ENCODE assay signal across 28 cellular contexts in the genomic region with DNA sequence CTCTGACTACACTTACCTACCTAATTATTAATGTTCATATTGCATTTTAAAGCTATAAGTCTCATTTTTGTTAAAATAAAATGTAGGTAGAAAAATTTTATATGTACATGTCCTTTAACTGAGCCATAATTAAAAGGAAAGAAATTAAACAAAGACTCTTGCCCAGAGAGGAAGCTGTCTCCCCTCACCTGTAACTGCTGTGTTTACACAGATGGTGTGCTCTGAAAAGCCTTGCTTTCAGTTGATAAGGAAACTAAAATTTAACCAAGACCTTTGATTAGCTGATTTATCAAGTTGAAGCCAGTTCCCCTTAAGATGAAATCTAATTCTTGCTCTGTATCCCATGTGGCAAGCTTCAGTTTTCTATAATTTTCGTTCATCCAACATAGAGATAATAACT.
DNase-seq lines count a peak whose midpoint lies in the region; ATAC-seq, FAIRE-seq and TF ChIP-seq lines count a peak whose summit lies in the region.
"Had no signal": no experiment of that assay in that cellular context is flagged by ENCODE, and none has a peak within 500 bp of the region (broad histone marks: within the 10 kb centered on the region; RNA-seq: fewer than 3 reads in every experiment).

No MANE protein-coding gene starts in this region.

- DNase-seq in NCI-H510A treated with DMSO at 0.1 percent for 48 hours (lab: John Stamatoyannopoulos, UW) = peak; percentile 67
- no peak for DNase-seq in NCI-H510A (lab: John Stamatoyannopoulos, UW)
- DNase-seq in NCI-H2029 treated with DMSO at 0.1 percent for 48 hours (lab: John Stamatoyannopoulos, UW) = peak; percentile 54
- DNase-seq in NCI-H774 (lab: John Stamatoyannopoulos, UW) = peak; percentile 23
- DNase-seq in pancreas = no peak
- DNase-seq in foreskin fibroblast = no peak
- DNase-seq: activated CD4-positive, alpha-beta T cell treated with anti-CD3 and anti-CD28 coated beads for 4 hours; activated naive CD4-positive, alpha-beta T cell; activated T-cell treated with anti-CD3 and anti-CD28 coated beads, Interleukin-2, amount 50 U/mL, for 4 hours; body of pancreas; CD4-positive, alpha-beta memory T cell; DMS79; effector CD8-positive, alpha-beta T cell; foreskin melanocyte; GF-D8; Karpas-422; naive B cell; NCI-H226; nucleus accumbens; T-helper 17 cell; upper lobe of right lung had no signal

- H3K36me3 ChIP-seq in pancreas = no peaks in the 10 kb centered on the region
- H3K36me3 ChIP-seq: SJSA1, upper lobe of right lung had no signal

- no peaks in the 10 kb centered on the region for H3K27me3 ChIP-seq in pancreas
- H3K27me3 ChIP-seq: body of pancreas, SJSA1, upper lobe of right lung had no signal

- no peak for FAIRE-seq in pancreas (lab: Jason Lieb, UNC)
- FAIRE-seq: GM18507, RCC 7860 had no signal

- intact Hi-C loops in pancreas (cut with DNase I) = no loop called here

- no peaks in the 10 kb centered on the region for H3K9me3 ChIP-seq in pancreas
- H3K9me3 ChIP-seq: body of pancreas, SJSA1, upper lobe of right lung had no signal

- 12 to 44% methylated on average over 1 of the region's 1 CpG for WGBS in pancreas, 2 donors

- peaks cover 0 to 11% (median 0%) of the 10 kb centered on the region in 3 donors for H3K4me1 ChIP-seq in pancreas
- H3K4me1 ChIP-seq: upper lobe of right lung had no signal

- TF ChIP-seq CTCF in pancreas (IDR thresholded peaks at IDR 0.05) (no peak), foreskin fibroblast (IDR thresholded peaks at IDR 0.05; ENCODE audit: low read depth, low read length) (no peak)

- ATAC-seq in pancreas = peak in 3 of 4 donors; percentile 52 to 72 (median 61)
- ATAC-seq in HG03175 (IDR thresholded peaks at IDR 0.05; ENCODE audit: unreplicated experiment) = no peak
- ATAC-seq in GM18873 (IDR thresholded peaks at IDR 0.05; ENCODE audit: low FRiP score, unreplicated experiment) = no peak
- ATAC-seq: activated T-cell treated with anti-CD3 and anti-CD28 coated beads, Interleukin-2, amount 50 U/mL, for 4 hours; body of pancreas; esophagus mucosa; T-helper 17 cell; upper lobe of right lung had no signal

- H3K4me3 ChIP-seq in pancreas (no peak overlapping the region), foreskin fibroblast (ENCODE audit: low read depth in 1 of 2, low read length in 2 of 2) (no peak overlapping the region)
- H3K4me3 ChIP-seq: body of pancreas, SJSA1, skin epidermis, upper lobe of right lung had no signal

- no peak overlapping the region for H3K27ac ChIP-seq in pancreas
- H3K27ac ChIP-seq: SJSA1, skin epidermis, upper lobe of right lung had no signal

Comparison
In these comparisons a context has a peak if more than half of its experiments do, and no peak if none do; other contexts are left out.
1. DNase-seq: peak in NCI-H510A treated with DMSO at 0.1 percent for 48 hours (single experiment), NCI-H2029 treated with DMSO at 0.1 percent for 48 hours (single experiment) and NCI-H774 (single experiment); none in NCI-H510A (single experiment), pancreas (0 of 6) and foreskin fibroblast (0 of 2).
2. ATAC-seq: peak in pancreas (3 of 4); none in HG03175 (single experiment) and GM18873 (single experiment).